8 cellular contexts compared by ENCODE assay signal in the genomic region with DNA sequence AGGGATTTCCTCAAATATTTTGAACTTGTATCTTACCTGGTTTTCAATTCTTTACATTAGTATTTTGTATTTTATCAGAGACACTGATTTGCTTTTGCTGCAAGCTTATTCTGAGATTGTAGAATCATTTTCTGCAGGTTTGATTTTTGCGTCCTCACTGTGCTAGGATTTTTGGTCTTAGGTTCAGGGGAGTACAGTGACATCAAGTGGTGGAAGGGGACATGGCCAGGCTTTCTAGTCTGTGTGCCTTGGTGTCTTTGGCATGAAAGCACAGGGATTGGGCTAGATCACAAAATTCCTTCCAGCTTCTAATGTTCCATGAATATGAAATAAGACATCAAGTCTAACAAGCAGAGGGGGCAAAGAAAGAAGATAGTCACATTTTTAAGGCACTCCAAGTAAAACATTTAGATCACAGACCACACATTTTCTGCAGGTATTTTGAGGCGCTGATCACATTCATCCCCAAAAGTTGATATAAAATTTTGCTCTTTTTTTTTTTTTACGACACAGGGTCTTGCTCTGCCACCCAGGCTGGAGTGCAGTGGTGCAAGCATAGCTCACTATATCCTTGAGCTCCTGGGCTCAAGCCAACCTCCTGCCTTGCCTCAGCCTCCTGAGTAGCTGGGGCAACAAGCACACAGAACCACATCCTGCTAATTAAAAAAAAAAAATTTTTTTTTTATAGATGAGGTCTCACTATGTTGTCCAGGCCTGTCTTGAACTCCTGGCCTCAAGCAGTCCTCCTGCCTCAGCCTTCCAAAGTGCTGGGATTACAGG.
DNase-seq lines count a peak whose midpoint lies in the region; ATAC-seq, FAIRE-seq and TF ChIP-seq lines count a peak whose summit lies in the region.

No MANE protein-coding gene starts in this region.

- H3K27me3 Mint-ChIP-seq in H9 (ENCODE audit: low read depth), result no peaks in the 10 kb centered on the region
- no peaks in the 10 kb centered on the region for H3K27me3 Mint-ChIP-seq in type B pancreatic cell

- no peaks in the 10 kb centered on the region for H3K36me3 ChIP-seq in BJ (ENCODE audit: control insufficient read depth, insufficient read depth, low read length)
- no peaks in the 10 kb centered on the region for H3K36me3 ChIP-seq in brain microvascular endothelial cell (replicated peaks)

- H4K8ac ChIP-seq in H9 (replicated peaks; ENCODE audit: insufficient read length, low read depth, low read length), result no peak overlapping the region

- H3K4me2 ChIP-seq in H9 (ENCODE audit: insufficient read depth, insufficient read length, low read length), result no peak overlapping the region

- no peak overlapping the region for H3K4ac ChIP-seq in H9 (ENCODE audit: low read depth, low read length)

- H3K9me3 ChIP-seq in H9 (ENCODE audit: control insufficient read depth, low read depth, low read length), result no peaks in the 10 kb centered on the region

- H3K9me3 Mint-ChIP-seq in H9 (no peaks in the 10 kb centered on the region), type B pancreatic cell (no peaks in the 10 kb centered on the region)

- WGBS in H9 (ENCODE audit: extremely low coverage, insufficient read length, low lambda C conversion rate), result no CpG with 5 or more reads among the region's 3 CpGs

- no peak overlapping the region for H2AFZ ChIP-seq in H9 (ENCODE audit: low read length)

- TF ChIP-seq CTCF in BJ (IDR thresholded peaks at IDR 0.05; ENCODE audit: insufficient read depth, low read depth, low read length) (peak; percentile 78), H9 (conservative IDR thresholded peaks at IDR 0.05) (peak; percentile 76), brain microvascular endothelial cell (IDR thresholded peaks at IDR 0.05; ENCODE audit: low read depth, low read length, missing control alignments) (peak; percentile 90), type B pancreatic cell (conservative IDR thresholded peaks at IDR 0.05) (peak; percentile 84)

- no peaks in the 10 kb centered on the region for H3K4me1 Mint-ChIP-seq in H9
- peaks cover 26% of the 10 kb centered on the region for H3K4me1 Mint-ChIP-seq in type B pancreatic cell (ENCODE audit: unreplicated experiment)

- H3K79me1 ChIP-seq in H9 (ENCODE audit: insufficient read depth, low read depth, low read length, poor library complexity, severe bottlenecking), result no peaks in the 10 kb centered on the region

- no peak overlapping the region for H3K18ac ChIP-seq in H9 (ENCODE audit: insufficient read length, low read depth, low read length)

- H3K23me2 ChIP-seq in H9 (ENCODE audit: insufficient read length, low read depth, low read length, poor library complexity, severe bottlenecking), result no peaks in the 10 kb centered on the region

- H2BK5ac ChIP-seq in H9 (ENCODE audit: insufficient read length, low read length), result no peak overlapping the region

- no peaks in the 10 kb centered on the region for H3K27me3 ChIP-seq in BJ (ENCODE audit: control insufficient read depth, insufficient read depth, low read length)
- no peaks in the 10 kb centered on the region for H3K27me3 ChIP-seq in H9 (ENCODE audit: insufficient read depth, low read length)
- H3K27me3 ChIP-seq in brain microvascular endothelial cell (replicated peaks), result no peaks in the 10 kb centered on the region

- no peak for DNase-seq in BJ (ENCODE audit: low read depth)
- DNase-seq in H9, result no peak
- peak; percentile 80 for DNase-seq in NCI-H2227 treated with DMSO at 0.1 percent for 48 hours (lab: John Stamatoyannopoulos, UW)
- DNase-seq in brain microvascular endothelial cell, result peak; percentile 47
- no peak for DNase-seq in type B pancreatic cell (ENCODE audit: extremely low spot score, unreplicated experiment)
- no peak for DNase-seq in T-helper 2 cell

- H2BK120ac ChIP-seq in H9 (ENCODE audit: low read depth, low read length, poor library complexity, severe bottlenecking), result no peak overlapping the region

- H2BK12ac ChIP-seq in H9 (ENCODE audit: insufficient read length, low read depth, low read length), result no peak overlapping the region

- H3K4me3 Mint-ChIP-seq in H9 (no peak overlapping the region), type B pancreatic cell (no peak overlapping the region)

- H3K23ac ChIP-seq in H9 (ENCODE audit: insufficient read length, low read depth, low read length), result no peak overlapping the region

- no peak for ATAC-seq in esophagus mucosa

- H2BK20ac ChIP-seq in H9 (ENCODE audit: low read depth, low read length, poor library complexity, severe bottlenecking), result no peak overlapping the region

- in situ Hi-C loops in brain microvascular endothelial cell (cut with HindIII; ENCODE audit: low pct_ligation_motif_present, low sequenced_read_pairs), result loop anchor here (25.0 kb wide), 1 partner anchor 763 kb away; no protein-coding TSS in a partner anchor

- no peaks in the 10 kb centered on the region for H3K4me1 ChIP-seq in H9 (ENCODE audit: insufficient read depth, low read length)

- H3K36me3 Mint-ChIP-seq in H9 (ENCODE audit: insufficient read depth in 1 of 3, low read depth in 3 of 3) (no peaks in the 10 kb centered on the region; a peak in 1 of 7 replicates), type B pancreatic cell (peaks cover 3% of the 10 kb centered on the region)

- H3K9ac ChIP-seq in H9 (ENCODE audit: extremely low read depth, insufficient read length, low read length), result no peak overlapping the region

- H3K56ac ChIP-seq in H9 (ENCODE audit: insufficient read length, low read depth, low read length), result no peak overlapping the region

- POLR2A ChIA-PET in BJ (lab: Charles Lee), result no interaction called here

- CTCF ChIA-PET in BJ (lab: Yijun Ruan, JAX), result interaction anchor here (0.6 to 4.4 kb wide), 6 partner anchors 47 to 941 kb away, joined by 3 to 38 read pairs (median 4); no protein-coding TSS in a partner anchor

- peaks cover 3% of the 10 kb centered on the region for H4K20me1 ChIP-seq in H9 (ENCODE audit: control insufficient read depth, insufficient read depth, insufficient read length)

- no peak overlapping the region for H4K5ac ChIP-seq in H9 (ENCODE audit: insufficient read length, low read depth, low read length)

- no peak overlapping the region for H3T11ph ChIP-seq in H9 (ENCODE audit: low read length)

- H4K91ac ChIP-seq in H9 (ENCODE audit: insufficient read length, low read depth, low read length), result no peak overlapping the region

- no peaks in the 10 kb centered on the region for H3K79me2 ChIP-seq in H9 (ENCODE audit: insufficient read depth, low read length)

- peak; percentile 90 for FAIRE-seq in islet of Langerhans (lab: Jason Lieb, UNC)

- H2AK5ac ChIP-seq in H9 (ENCODE audit: insufficient read length, low read length), result no peak overlapping the region

- H3K27ac ChIP-seq in H9 (ENCODE audit: insufficient read length, low read depth, low read length) (no peak overlapping the region), brain microvascular endothelial cell (no peak overlapping the region)

- no peak overlapping the region for H3K14ac ChIP-seq in H9 (ENCODE audit: insufficient read depth, low read length)

- H3K4me3 ChIP-seq in BJ (ENCODE audit: low read depth, low read length) (no peak overlapping the region), brain microvascular endothelial cell (ENCODE audit: low read depth, low read length) (no peak overlapping the region)

- H2BK15ac ChIP-seq in H9 (ENCODE audit: low read depth, low read length), result no peak overlapping the region

- H3K27ac Mint-ChIP-seq in H9, result peak overlapping the region in 1 of 3 experiments; percentile 87; a peak in 3 of 7 replicates
- H3K27ac Mint-ChIP-seq in type B pancreatic cell, result no peak overlapping the region

Comparison
In these comparisons a context has a peak if more than half of its experiments do, and no peak if none do; other contexts are left out.
1. DNase-seq: peak in NCI-H2227 treated with DMSO at 0.1 percent for 48 hours (single experiment) and brain microvascular endothelial cell (single experiment); none in BJ (single experiment), H9 (single experiment), type B pancreatic cell (single experiment) and T-helper 2 cell (0 of 5).
2. Peak in every context shown above with its lines, with median percentiles within 50 percentile points of each other: CTCF ChIP-seq.